10 cellular contexts compared by ENCODE assay signal in the genomic region with DNA sequence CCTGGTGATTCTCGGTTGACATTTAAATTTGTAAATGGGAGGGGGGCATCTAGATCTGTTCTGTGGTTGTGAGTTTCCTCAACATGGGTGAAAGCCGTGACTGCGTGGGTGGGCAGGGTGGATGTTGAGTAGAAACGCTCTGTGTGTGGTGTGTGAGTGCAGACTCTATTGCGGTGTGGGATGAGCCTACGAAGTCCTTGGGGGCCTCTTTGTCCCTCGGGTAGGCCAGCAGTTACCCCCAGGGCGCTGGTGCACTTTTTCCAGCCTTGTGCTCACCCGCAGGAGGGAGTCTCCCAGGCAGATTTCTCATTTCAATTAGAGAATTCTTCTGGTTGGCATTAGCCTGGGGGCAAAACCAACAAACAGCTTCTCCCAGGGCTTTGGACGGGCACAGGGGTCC. TPM values are rescaled to one million over a fixed set of nuclear protein-coding genes. Genes with fewer than 3 reads are reported as not detected.
DNase-seq lines count a peak whose midpoint lies in the region; ATAC-seq and TF ChIP-seq lines count a peak whose summit lies in the region.
"Had no signal": no experiment of that assay in that cellular context is flagged by ENCODE, and none has a peak within 500 bp of the region (broad histone marks: within the 10 kb centered on the region; RNA-seq: fewer than 3 reads in every experiment).

No MANE protein-coding gene starts in this region.

- peak in 2 of 3 donors; percentile 15 to 56 for DNase-seq in CD4-positive, CD25-positive, alpha-beta regulatory T cell
- peak; percentile 76 for DNase-seq in activated CD8-positive, alpha-beta memory T cell treated with anti-CD3 and anti-CD28 coated beads, Interleukin-2, amount 50 U/mL, for 48 hours
- peak; percentile 70 for DNase-seq in stimulated activated CD4-positive, alpha-beta T cell treated with anti-CD3 and anti-CD28 coated beads, Interleukin-12 subunit alpha, Interleukin-12 subunit beta, amount 100 ng/mL, for 4 hours
- no peak for DNase-seq in mesenteric fat pad (ENCODE audit: low spot score)
- DNase-seq in foreskin keratinocyte = no peak
- DNase-seq in PC-3 = no peak
- DNase-seq in NCI-H345 treated with DMSO at 0.1 percent for 48 hours (lab: John Stamatoyannopoulos, UW; ENCODE audit: unreplicated experiment) = no peak
- DNase-seq: COR-L47, NCI-H69 had no signal

- no peaks in the 10 kb centered on the region for H3K9me2 ChIP-seq in PC-3 (replicated peaks; ENCODE audit: low read length)

- ATAC-seq in CD4-positive, CD25-positive, alpha-beta regulatory T cell (ENCODE audit: low read depth in 2 of 2) = peak; percentile 50 to 64
- ATAC-seq in HG02884 (IDR thresholded peaks at IDR 0.05; ENCODE audit: unreplicated experiment) (peak; percentile 84), foreskin keratinocyte (no peak), PC-3 (no peak)

- TF ChIP-seq CTCF in foreskin keratinocyte (conservative IDR thresholded peaks at IDR 0.05) (no peak), PC-3 (conservative IDR thresholded peaks at IDR 0.05; ENCODE audit: low read depth, low read length) (no peak)

- H2AFZ ChIP-seq in PC-3 (ENCODE audit: low read length) = no peak overlapping the region

- H3K27me3 ChIP-seq in CD4-positive, CD25-positive, alpha-beta regulatory T cell (ENCODE audit: control insufficient read depth, insufficient read depth, low read length) = no peaks in the 10 kb centered on the region
- H3K27me3 ChIP-seq in foreskin keratinocyte (peaks cover 72% of the 10 kb centered on the region), PC-3 (ENCODE audit: low read length) (no peaks in the 10 kb centered on the region)

- H3K4me3 ChIP-seq in CD4-positive, CD25-positive, alpha-beta regulatory T cell (ENCODE audit: low read depth, low read length) = peak overlapping the region; percentile 18
- H3K4me3 ChIP-seq in PC-3 (ENCODE audit: low read length) = no peak overlapping the region

- H3K9me3 ChIP-seq in CD4-positive, CD25-positive, alpha-beta regulatory T cell (ENCODE audit: control insufficient read depth in 2 of 2, low read length in 2 of 2) = no peaks in the 10 kb centered on the region
- H3K9me3 ChIP-seq in PC-3 (ENCODE audit: low read length) = no peaks in the 10 kb centered on the region

- no TSS peak for BruUV-seq in PC-3 (replicated peaks; lab: Mats Ljungman, UMichigan)

- no peaks in the 10 kb centered on the region for H3K27me3 Mint-ChIP-seq in CD4-positive, CD25-positive, alpha-beta regulatory T cell

- CTCF ChIA-PET in PC-3 (lab: Charles Lee) = interaction anchor here (0.7 kb wide), 2 partner anchors 9 to 14 kb away, joined by 6 read pairs; no protein-coding TSS in a partner anchor

- peaks cover 46% of the 10 kb centered on the region for H3K4me1 ChIP-seq in CD4-positive, CD25-positive, alpha-beta regulatory T cell (ENCODE audit: control insufficient read depth, insufficient read depth, low read length, poor library complexity, severe bottlenecking)
- no peaks in the 10 kb centered on the region for H3K4me1 ChIP-seq in foreskin keratinocyte
- H3K4me1 ChIP-seq in PC-3 (ENCODE audit: insufficient read depth, low read length) = peaks cover 46% of the 10 kb centered on the region

- peak overlapping the region; percentile 39 to 84 (median 50) for H3K27ac Mint-ChIP-seq in CD4-positive, CD25-positive, alpha-beta regulatory T cell

- H4K20me1 ChIP-seq in PC-3 (ENCODE audit: low read length) = no peaks in the 10 kb centered on the region

- peak overlapping the region in 3 of 4 donors; percentile 55 to 72 (median 59) for H3K4me3 Mint-ChIP-seq in CD4-positive, CD25-positive, alpha-beta regulatory T cell

- peaks cover 3% of the 10 kb centered on the region for H3K36me3 Mint-ChIP-seq in CD4-positive, CD25-positive, alpha-beta regulatory T cell

- no peak overlapping the region for H3K4me2 ChIP-seq in PC-3 (ENCODE audit: low read length)

- no peaks in the 10 kb centered on the region for H3K36me3 ChIP-seq in CD4-positive, CD25-positive, alpha-beta regulatory T cell (ENCODE audit: control insufficient read depth, insufficient read depth, low read length)
- H3K36me3 ChIP-seq in PC-3 (ENCODE audit: low read depth, low read length) = no peaks in the 10 kb centered on the region

- no peaks in the 10 kb centered on the region for H3K79me2 ChIP-seq in PC-3 (ENCODE audit: low read length)

- H3K4me1 Mint-ChIP-seq in CD4-positive, CD25-positive, alpha-beta regulatory T cell = peaks cover 9 to 78% (median 49%) of the 10 kb centered on the region in 4 donors

- POLR2A ChIA-PET in PC-3 (lab: Charles Lee; ENCODE audit: unreplicated experiment) = interaction anchor here (0.6 to 0.7 kb wide), 2 partner anchors 174 to 191 kb away, joined by 3 to 6 read pairs; no protein-coding TSS in a partner anchor

- no peak overlapping the region for H3K27ac ChIP-seq in CD4-positive, CD25-positive, alpha-beta regulatory T cell (ENCODE audit: insufficient read depth, low read length, poor library complexity, severe bottlenecking)
- no peak overlapping the region for H3K27ac ChIP-seq in foreskin keratinocyte
- H3K27ac ChIP-seq in PC-3 (ENCODE audit: low read length) = no peak overlapping the region

- H3F3A ChIP-seq in PC-3 (ENCODE audit: low read length, unreplicated experiment) = no peaks in the 10 kb centered on the region

- H3K9me3 Mint-ChIP-seq in CD4-positive, CD25-positive, alpha-beta regulatory T cell = no peaks in the 10 kb centered on the region

- intact Hi-C loops in PC-3 (cut with micrococcal nuclease) = no loop called here

- H3K9ac ChIP-seq in PC-3 (ENCODE audit: low read length) = no peak overlapping the region

RNA-seq across cellular contexts. Expression of gene TOX2, which starts 10.6 kb away (rescaled TPM):
- total RNA-seq in CD4-positive, CD25-positive, alpha-beta regulatory T cell = 9.2 TPM
- 1 to 10 TPM; 2.0 to 5.6 (median 2.8) TPM for polyA plus RNA-seq in CD4-positive, CD25-positive, alpha-beta regulatory T cell
- total RNA-seq in mesenteric fat pad (1.2 TPM), foreskin keratinocyte (0.14 TPM in 2 replicates), PC-3 (2014; rRNA removed) (0.98 and 1.8 TPM in 2 replicates)
- polyA plus RNA-seq in foreskin keratinocyte = 0.10 and 0.29 TPM in 2 replicates

Comparison
In these comparisons a context has a peak if more than half of its experiments do, and no peak if none do; other contexts are left out.
1. ATAC-seq: peak in CD4-positive, CD25-positive, alpha-beta regulatory T cell (2 of 2) and HG02884 (single experiment); none in foreskin keratinocyte (single experiment) and PC-3 (single experiment).
2. DNase-seq: peak in CD4-positive, CD25-positive, alpha-beta regulatory T cell (2 of 3), activated CD8-positive, alpha-beta memory T cell treated with anti-CD3 and anti-CD28 coated beads, Interleukin-2, amount 50 U/mL, for 48 hours (single experiment) and stimulated activated CD4-positive, alpha-beta T cell treated with anti-CD3 and anti-CD28 coated beads, Interleukin-12 subunit alpha, Interleukin-12 subunit beta, amount 100 ng/mL, for 4 hours (single experiment); none in mesenteric fat pad (single experiment), foreskin keratinocyte (0 of 2), PC-3 (single experiment) and NCI-H345 treated with DMSO at 0.1 percent for 48 hours (single experiment).